ENCODE assay signal across 2 cellular contexts in genomic region chr5:41925555-41925946, GRCh38.
TF ChIP-seq lines count a peak whose summit lies in the region.

No MANE protein-coding gene starts in this region.

TF ChIP-seq in SK-N-SH, 30 proteins besides CTCF, POLR2A, EP300 and RAD21 (continued from another document):
- TF ChIP-seq USF1 (IDR thresholded peaks at IDR 0.05; ENCODE audit: borderline replicate concordance, low read depth) (no peak), SIN3A (IDR thresholded peaks at IDR 0.05; ENCODE audit: borderline replicate concordance, low read depth, low read length) (no peak), TAF1 (IDR thresholded peaks at IDR 0.05; ENCODE audit: borderline replicate concordance, low read depth, low read length) (no peak), YY1 (IDR thresholded peaks at IDR 0.05; ENCODE audit: low read depth) (no peak), FOXM1 (IDR thresholded peaks at IDR 0.05; ENCODE audit: low read depth) (no peak), ZBTB33 (IDR thresholded peaks at IDR 0.05; ENCODE audit: borderline replicate concordance, low read depth) (no peak), EZH2phosphoT487 (IDR thresholded peaks at IDR 0.05; ENCODE audit: borderline replicate concordance, low read depth) (no peak), GATA2 (CRISPR knock-in tag; IDR thresholded peaks at IDR 0.05) (no peak)

TF ChIP-seq in SK-N-SH treated with all-trans-retinoic acid at 6 μM for 48 hours, 23 proteins besides CTCF, POLR2A, EP300 and RAD21 (continued from another document):
- TF ChIP-seq, protein P1, sequence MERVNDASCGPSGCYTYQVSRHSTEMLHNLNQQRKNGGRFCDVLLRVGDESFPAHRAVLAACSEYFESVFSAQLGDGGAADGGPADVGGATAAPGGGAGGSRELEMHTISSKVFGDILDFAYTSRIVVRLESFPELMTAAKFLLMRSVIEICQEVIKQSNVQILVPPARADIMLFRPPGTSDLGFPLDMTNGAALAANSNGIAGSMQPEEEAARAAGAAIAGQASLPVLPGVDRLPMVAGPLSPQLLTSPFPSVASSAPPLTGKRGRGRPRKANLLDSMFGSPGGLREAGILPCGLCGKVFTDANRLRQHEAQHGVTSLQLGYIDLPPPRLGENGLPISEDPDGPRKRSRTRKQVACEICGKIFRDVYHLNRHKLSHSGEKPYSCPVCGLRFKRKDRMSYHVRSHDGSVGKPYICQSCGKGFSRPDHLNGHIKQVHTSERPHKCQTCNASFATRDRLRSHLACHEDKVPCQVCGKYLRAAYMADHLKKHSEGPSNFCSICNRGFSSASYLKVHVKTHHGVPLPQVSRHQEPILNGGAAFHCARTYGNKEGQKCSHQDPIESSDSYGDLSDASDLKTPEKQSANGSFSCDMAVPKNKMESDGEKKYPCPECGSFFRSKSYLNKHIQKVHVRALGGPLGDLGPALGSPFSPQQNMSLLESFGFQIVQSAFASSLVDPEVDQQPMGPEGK (CRISPR knock-in tag; IDR thresholded peaks at IDR 0.05; ENCODE audit: borderline replicate concordance) = no peak
- TF ChIP-seq BACH2 (CRISPR knock-in tag; IDR thresholded peaks at IDR 0.05; ENCODE audit: borderline replicate concordance) (no peak), OSR1 (CRISPR knock-in tag; IDR thresholded peaks at IDR 0.05) (no peak), CREB5 (CRISPR knock-in tag; IDR thresholded peaks at IDR 0.05; ENCODE audit: low read depth) (no peak), ZFP30 (CRISPR knock-in tag; IDR thresholded peaks at IDR 0.05) (no peak)
- TF ChIP-seq, protein P2, sequence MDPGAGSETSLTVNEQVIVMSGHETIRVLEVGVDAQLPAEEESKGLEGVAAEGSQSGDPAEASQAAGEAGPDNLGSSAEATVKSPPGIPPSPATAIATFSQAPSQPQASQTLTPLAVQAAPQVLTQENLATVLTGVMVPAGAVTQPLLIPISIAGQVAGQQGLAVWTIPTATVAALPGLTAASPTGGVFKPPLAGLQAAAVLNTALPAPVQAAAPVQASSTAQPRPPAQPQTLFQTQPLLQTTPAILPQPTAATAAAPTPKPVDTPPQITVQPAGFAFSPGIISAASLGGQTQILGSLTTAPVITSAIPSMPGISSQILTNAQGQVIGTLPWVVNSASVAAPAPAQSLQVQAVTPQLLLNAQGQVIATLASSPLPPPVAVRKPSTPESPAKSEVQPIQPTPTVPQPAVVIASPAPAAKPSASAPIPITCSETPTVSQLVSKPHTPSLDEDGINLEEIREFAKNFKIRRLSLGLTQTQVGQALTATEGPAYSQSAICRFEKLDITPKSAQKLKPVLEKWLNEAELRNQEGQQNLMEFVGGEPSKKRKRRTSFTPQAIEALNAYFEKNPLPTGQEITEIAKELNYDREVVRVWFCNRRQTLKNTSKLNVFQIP (CRISPR knock-in tag; IDR thresholded peaks at IDR 0.05; ENCODE audit: borderline replicate concordance, low read depth) = no peak
TF ChIP-seq in SK-N-SH treated with all-trans-retinoic acid at 6 μM for 48 hours: peak in this region for 0.
